ENCODE assay signal across 21 cellular contexts in genomic region chr3:121662742-121663141, GRCh38.
"Had no signal": no experiment of that assay in that cellular context is flagged by ENCODE, and none has a peak within 500 bp of the region (broad histone marks: within the 10 kb centered on the region; RNA-seq: fewer than 3 reads in every experiment).

No MANE protein-coding gene starts in this region.

- H3K27me3 Mint-ChIP-seq: activated T-cell treated with anti-CD3 and anti-CD28 coated beads, Interleukin-2, amount 50 U/mL, for 24 hours; activated T-helper 17 cell treated with anti-CD3 and anti-CD28 coated beads, Interleukin-2, amount 50 U/mL, for 72 hours; stimulated activated naive CD8-positive, alpha-beta T cell treated with anti-CD3 and anti-CD28 coated beads, Interleukin-15, amount 100 ng/mL, for 72 hours; T-cell had no signal

- H3K9me3 ChIP-seq: colonic mucosa, esophagus muscularis mucosa, tibial nerve had no signal

- FAIRE-seq: astrocyte, frontal cortex, islet of Langerhans, TTC549, urothelium cell line had no signal

- DNase-seq: activated CD4-positive, alpha-beta T cell treated with anti-CD3 and anti-CD28 coated beads for 1 hour; activated CD8-positive, alpha-beta memory T cell treated with anti-CD3 and anti-CD28 coated beads for 24 hours; activated CD8-positive, alpha-beta memory T cell treated with anti-CD3 and anti-CD28 coated beads, Interleukin-2, amount 50 U/mL, for 4 hours; activated T-cell treated with anti-CD3 and anti-CD28 coated beads, Interleukin-2, amount 50 U/mL, for 24 hours; colonic mucosa; hypothalamus; stimulated activated CD4-positive, alpha-beta T cell treated with anti-CD3 and anti-CD28 coated beads, Interleukin-12 subunit alpha, Interleukin-12 subunit beta, amount 100 ng/mL, for 4 hours; stimulated activated CD4-positive, alpha-beta T cell treated with anti-CD3 and anti-CD28 coated beads, Interleukin-4, amount 100 ng/mL, for 4 hours; stimulated activated naive CD8-positive, alpha-beta T cell treated with anti-CD3 and anti-CD28 coated beads, Interleukin-15, amount 100 ng/mL, for 72 hours; T-cell; WERI-Rb-1 had no signal

- H3K27me3 ChIP-seq: colonic mucosa, esophagus muscularis mucosa, tibial nerve had no signal

- ATAC-seq: activated naive CD4-positive, alpha-beta T cell treated with anti-CD3 and anti-CD28 coated beads, Interleukin-2, amount 50 U/mL, for 72 hours; activated T-helper 17 cell treated with anti-CD3 and anti-CD28 coated beads, Interleukin-2, amount 50 U/mL, for 72 hours; stimulated activated naive CD8-positive, alpha-beta T cell treated with anti-CD3 and anti-CD28 coated beads, Interleukin-15, amount 100 ng/mL, for 72 hours; T-cell had no signal

- H3K27ac ChIP-seq: colonic mucosa, esophagus muscularis mucosa, tibial nerve, WERI-Rb-1 had no signal

- H3K4me1 ChIP-seq: colonic mucosa had no signal

- H3K4me3 ChIP-seq: colonic mucosa, esophagus muscularis mucosa, tibial nerve had no signal

- H3K4me3 Mint-ChIP-seq: activated T-cell treated with anti-CD3 and anti-CD28 coated beads, Interleukin-2, amount 50 U/mL, for 24 hours; activated T-helper 17 cell treated with anti-CD3 and anti-CD28 coated beads, Interleukin-2, amount 50 U/mL, for 72 hours; neural crest cell; stimulated activated naive CD8-positive, alpha-beta T cell treated with anti-CD3 and anti-CD28 coated beads, Interleukin-15, amount 100 ng/mL, for 72 hours; T-cell had no signal

- H3K27ac Mint-ChIP-seq: activated T-cell treated with anti-CD3 and anti-CD28 coated beads, Interleukin-2, amount 50 U/mL, for 24 hours; stimulated activated naive CD8-positive, alpha-beta T cell treated with anti-CD3 and anti-CD28 coated beads, Interleukin-15, amount 100 ng/mL, for 72 hours had no signal

- H3K9me3 Mint-ChIP-seq: neural crest cell; stimulated activated naive CD8-positive, alpha-beta T cell treated with anti-CD3 and anti-CD28 coated beads, Interleukin-15, amount 100 ng/mL, for 72 hours; T-cell had no signal

- H3K4me1 Mint-ChIP-seq: neural crest cell had no signal
